ENCODE assay signal across 10 cellular contexts in the genomic region with DNA sequence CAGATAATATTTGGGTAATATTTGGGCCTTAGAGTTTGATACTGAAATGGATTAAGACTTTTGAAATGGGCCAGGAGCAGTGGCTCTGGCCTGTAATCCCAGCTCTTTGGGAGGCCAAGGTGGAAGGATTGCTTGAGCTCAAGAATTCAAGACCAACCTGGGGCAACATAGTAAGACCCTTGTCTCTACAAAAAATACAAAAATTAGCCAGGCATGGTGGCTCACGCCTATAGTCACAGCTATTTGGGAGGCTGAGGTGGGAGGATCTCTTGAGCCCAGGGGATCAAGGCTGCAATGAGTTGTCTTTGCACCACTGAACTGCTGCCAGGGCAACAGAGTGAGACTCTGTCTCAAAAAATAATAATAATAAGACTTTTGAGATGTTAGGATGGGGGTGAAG. TPM values are rescaled to one million over a fixed set of nuclear protein-coding genes. Genes with fewer than 3 reads are reported as not detected.
DNase-seq lines count a peak whose midpoint lies in the region; ATAC-seq and TF ChIP-seq lines count a peak whose summit lies in the region.
"Had no signal": no experiment of that assay in that cellular context is flagged by ENCODE, and none has a peak within 500 bp of the region (broad histone marks: within the 10 kb centered on the region; RNA-seq: fewer than 3 reads in every experiment).

No MANE protein-coding gene starts in this region.

- H3K9me3 Mint-ChIP-seq in activated T-cell treated with anti-CD3 and anti-CD28 coated beads, Interleukin-2, amount 50 U/mL, for 4 hours, result no peaks in the 10 kb centered on the region
- peaks cover 1% of the 10 kb centered on the region for H3K9me3 Mint-ChIP-seq in activated CD8-positive, alpha-beta T cell treated with anti-CD3 and anti-CD28 coated beads for 36 hours
- H3K9me3 Mint-ChIP-seq in stimulated activated naive B cell treated with anti-CD40 and anti-IgM and Interleukin-4, amounts not matched to agents 10 μg/mL and 1 μg/mL and 100 μg/mL, for 72 hours, result no peaks in the 10 kb centered on the region

- POLR2A ChIA-PET in activated CD8-positive, alpha-beta T cell treated with anti-CD3 and anti-CD28 coated beads for 36 hours (lab: Charles Lee), result interaction anchor here (1.0 to 2.5 kb wide), 5 partner anchors 15 to 34 kb away, joined by 4 to 16 read pairs (median 4); partner anchors contain the start of gene PPP2R1A

- H3K9me3 ChIP-seq in lower lobe of right lung, result no peaks in the 10 kb centered on the region
- H3K9me3 ChIP-seq in stomach smooth muscle (ENCODE audit: control insufficient read depth in 2 of 2, low read length in 2 of 2), result no peaks in the 10 kb centered on the region

- DNase-seq in activated T-cell treated with anti-CD3 and anti-CD28 coated beads, Interleukin-2, amount 50 U/mL, for 4 hours, result no peak
- no peak for DNase-seq in activated T-cell treated with anti-CD3 and anti-CD28 coated beads for 4 hours
- no peak for DNase-seq in activated CD8-positive, alpha-beta T cell treated with anti-CD3 and anti-CD28 coated beads for 36 hours
- DNase-seq in lower lobe of right lung, result no peak
- no peak for DNase-seq in stimulated activated naive B cell treated with anti-CD40 and anti-IgM and Interleukin-4, amounts not matched to agents 10 μg/mL and 1 μg/mL and 100 μg/mL, for 72 hours
- DNase-seq in inferior parietal cortex (ENCODE audit: extremely low spot score), result no peak
- DNase-seq in omental fat pad (ENCODE audit: low spot score), result no peak
- DNase-seq: activated CD4-positive, CD25-positive, alpha-beta regulatory T cell had no signal

- H3K27me3 ChIP-seq in lower lobe of right lung (ENCODE audit: low read depth) (no peaks in the 10 kb centered on the region), stomach smooth muscle (ENCODE audit: control insufficient read depth in 1 of 2, insufficient read depth in 2 of 2, low read length in 2 of 2) (no peaks in the 10 kb centered on the region)

- H3K36me3 Mint-ChIP-seq in activated T-cell treated with anti-CD3 and anti-CD28 coated beads, Interleukin-2, amount 50 U/mL, for 4 hours (ENCODE audit: insufficient read depth), result peaks cover 23% of the 10 kb centered on the region
- H3K36me3 Mint-ChIP-seq in activated CD8-positive, alpha-beta T cell treated with anti-CD3 and anti-CD28 coated beads for 36 hours (ENCODE audit: low read depth), result peaks cover 29% of the 10 kb centered on the region
- peaks cover 24% of the 10 kb centered on the region in 2 donors for H3K36me3 Mint-ChIP-seq in stimulated activated naive B cell treated with anti-CD40 and anti-IgM and Interleukin-4, amounts not matched to agents 10 μg/mL and 1 μg/mL and 100 μg/mL, for 72 hours

- no peak overlapping the region for H3K9ac ChIP-seq in stomach smooth muscle (ENCODE audit: low read length in 2 of 2)

- H3K4me1 Mint-ChIP-seq in activated T-cell treated with anti-CD3 and anti-CD28 coated beads, Interleukin-2, amount 50 U/mL, for 4 hours (ENCODE audit: low read depth), result peaks cover 33% of the 10 kb centered on the region
- H3K4me1 Mint-ChIP-seq in activated CD8-positive, alpha-beta T cell treated with anti-CD3 and anti-CD28 coated beads for 36 hours (ENCODE audit: low read depth), result peaks cover 29% of the 10 kb centered on the region
- H3K4me1 Mint-ChIP-seq in stimulated activated naive B cell treated with anti-CD40 and anti-IgM and Interleukin-4, amounts not matched to agents 10 μg/mL and 1 μg/mL and 100 μg/mL, for 72 hours, result peaks cover 11 to 26% of the 10 kb centered on the region in 2 donors

- H3K4me1 ChIP-seq in lower lobe of right lung (peaks cover 19% of the 10 kb centered on the region), stomach smooth muscle (ENCODE audit: control insufficient read depth, insufficient read depth, low read length) (peaks cover 10% of the 10 kb centered on the region)

- H3K27ac ChIP-seq in lower lobe of right lung (peak overlapping the region; percentile 86), stomach smooth muscle (ENCODE audit: low read length) (peak overlapping the region; percentile 80)
- H3K27ac ChIP-seq: HL-60 had no signal

- H3K36me3 ChIP-seq in lower lobe of right lung (peaks cover 20% of the 10 kb centered on the region), stomach smooth muscle (ENCODE audit: control insufficient read depth in 2 of 2, insufficient read depth in 2 of 2, low read length in 2 of 2) (peaks cover 7 to 8% of the 10 kb centered on the region in 2 donors)

- no peak for TF ChIP-seq CTCF in activated CD8-positive, alpha-beta T cell treated with anti-CD3 and anti-CD28 coated beads for 36 hours (IDR thresholded peaks at IDR 0.05)
- TF ChIP-seq CTCF in lower lobe of right lung (IDR thresholded peaks at IDR 0.05) (no peak), omental fat pad (IDR thresholded peaks at IDR 0.05) (no peak)

- peak overlapping the region; percentile 96 for H3K27ac Mint-ChIP-seq in activated CD8-positive, alpha-beta T cell treated with anti-CD3 and anti-CD28 coated beads for 36 hours
- no peak overlapping the region for H3K27ac Mint-ChIP-seq in stimulated activated naive B cell treated with anti-CD40 and anti-IgM and Interleukin-4, amounts not matched to agents 10 μg/mL and 1 μg/mL and 100 μg/mL, for 72 hours

- intact Hi-C loops in activated CD8-positive, alpha-beta T cell treated with anti-CD3 and anti-CD28 coated beads for 36 hours (cut with micrococcal nuclease), result no loop called here
- intact Hi-C loops in lower lobe of right lung (cut with DNase I), result no loop called here

- CTCF ChIA-PET in activated CD8-positive, alpha-beta T cell treated with anti-CD3 and anti-CD28 coated beads for 36 hours (lab: Charles Lee), result interaction anchor here (1.2 to 1.9 kb wide), 3 partner anchors 17 to 65 kb away, joined by 3 to 4 read pairs (median 4); partner anchors contain the start of gene PPP2R1A

- peak overlapping the region; percentile 93 for H3K4me3 Mint-ChIP-seq in activated T-cell treated with anti-CD3 and anti-CD28 coated beads, Interleukin-2, amount 50 U/mL, for 4 hours
- peak overlapping the region; percentile 92 for H3K4me3 Mint-ChIP-seq in activated CD8-positive, alpha-beta T cell treated with anti-CD3 and anti-CD28 coated beads for 36 hours
- no peak overlapping the region for H3K4me3 Mint-ChIP-seq in stimulated activated naive B cell treated with anti-CD40 and anti-IgM and Interleukin-4, amounts not matched to agents 10 μg/mL and 1 μg/mL and 100 μg/mL, for 72 hours

- ATAC-seq in activated T-cell treated with anti-CD3 and anti-CD28 coated beads, Interleukin-2, amount 50 U/mL, for 4 hours, result no peak
- no peak for ATAC-seq in activated CD8-positive, alpha-beta T cell treated with anti-CD3 and anti-CD28 coated beads for 36 hours
- ATAC-seq in lower lobe of right lung (no peak), omental fat pad (ENCODE audit: low FRiP score) (no peak)
- no peak for ATAC-seq in stimulated activated naive B cell treated with anti-CD40 and anti-IgM and Interleukin-4, amounts not matched to agents 10 μg/mL and 1 μg/mL and 100 μg/mL, for 72 hours (replicated peaks)

- H3K27me3 Mint-ChIP-seq in activated T-cell treated with anti-CD3 and anti-CD28 coated beads, Interleukin-2, amount 50 U/mL, for 4 hours (ENCODE audit: low read depth), result no peaks in the 10 kb centered on the region
- H3K27me3 Mint-ChIP-seq in activated CD8-positive, alpha-beta T cell treated with anti-CD3 and anti-CD28 coated beads for 36 hours, result no peaks in the 10 kb centered on the region
- no peaks in the 10 kb centered on the region for H3K27me3 Mint-ChIP-seq in stimulated activated naive B cell treated with anti-CD40 and anti-IgM and Interleukin-4, amounts not matched to agents 10 μg/mL and 1 μg/mL and 100 μg/mL, for 72 hours

- no peak overlapping the region for H3K4me3 ChIP-seq in lower lobe of right lung
- peak overlapping the region in 1 of 2 donors; percentile 99 for H3K4me3 ChIP-seq in stomach smooth muscle (ENCODE audit: low read length in 2 of 2)

RNA-seq across cellular contexts. Expression of gene ZNF836, which starts 0.9 kb away (rescaled TPM):
- 1 to 10 TPM; 2.0 to 4.3 (median 3.3) TPM for total RNA-seq in activated T-cell treated with anti-CD3 and anti-CD28 coated beads, Interleukin-2, amount 50 U/mL, for 4 hours
- total RNA-seq in activated CD8-positive, alpha-beta T cell treated with anti-CD3 and anti-CD28 coated beads for 36 hours, result 10 to 100 TPM; 10.3 to 12.6 TPM
- total RNA-seq in lower lobe of right lung (15.9 TPM), omental fat pad (10 to 100 TPM in 1 of 4 donors, 1 to 10 TPM in 3; 5.8 to 15.1 (median 7.3) TPM)

RNA-seq across cellular contexts. Expression of gene PPP2R1A, which starts 17.5 kb away (rescaled TPM):
- 100 to 1,000 TPM; 297 to 317 (median 310) TPM for total RNA-seq in activated T-cell treated with anti-CD3 and anti-CD28 coated beads, Interleukin-2, amount 50 U/mL, for 4 hours
- 100 to 1,000 TPM; 236 to 237 TPM for total RNA-seq in activated CD8-positive, alpha-beta T cell treated with anti-CD3 and anti-CD28 coated beads for 36 hours
- total RNA-seq in lower lobe of right lung, result 154 TPM
- 100 to 1,000 TPM; 141 to 162 (median 156) TPM for total RNA-seq in omental fat pad

RNA-seq across cellular contexts. Expression of gene ZNF616, which starts 32.6 kb away (rescaled TPM):
- total RNA-seq in activated T-cell treated with anti-CD3 and anti-CD28 coated beads, Interleukin-2, amount 50 U/mL, for 4 hours, result 1 to 10 TPM; 7.1 to 8.7 (median 7.2) TPM
- 10 to 100 TPM; 11.2 to 11.7 TPM for total RNA-seq in activated CD8-positive, alpha-beta T cell treated with anti-CD3 and anti-CD28 coated beads for 36 hours
- total RNA-seq in lower lobe of right lung (13.4 TPM), omental fat pad (1 to 10 TPM; 3.0 to 7.1 (median 6.1) TPM)

Comparison
In these comparisons a context has a peak if more than half of its experiments do, and no peak if none do; other contexts are left out.
1. H3K4me3 Mint-ChIP-seq: peak in activated T-cell treated with anti-CD3 and anti-CD28 coated beads, Interleukin-2, amount 50 U/mL, for 4 hours (single experiment) and activated CD8-positive, alpha-beta T cell treated with anti-CD3 and anti-CD28 coated beads for 36 hours (single experiment); none in stimulated activated naive B cell treated with anti-CD40 and anti-IgM and Interleukin-4, amounts not matched to agents 10 μg/mL and 1 μg/mL and 100 μg/mL, for 72 hours (0 of 2).